In genomic region chr20:57647006-57647932, GRCh38 we compare ENCODE assay signal across 17 cellular contexts. TPM values are rescaled to one million over a fixed set of nuclear protein-coding genes. Genes with fewer than 3 reads are reported as not detected.
"Had no signal": no experiment of that assay in that cellular context is flagged by ENCODE, and none has a peak within 500 bp of the region (broad histone marks: within the 10 kb centered on the region; RNA-seq: fewer than 3 reads in every experiment).

No MANE protein-coding gene starts in this region.

- H3K9me3 Mint-ChIP-seq: activated T-helper 2 cell treated with anti-CD3 and anti-CD28 coated beads, Interferon-gamma antibody, Interleukin-2, Interleukin-4, amounts not matched to agents 10 μg/mL and 5 μg/mL and 100 μg/mL, durations not matched to agents 14 hours and 24 hours and 36 hours had no signal

- H2AFZ ChIP-seq: parathyroid adenoma had no signal

- H3K79me2 ChIP-seq: parathyroid adenoma had no signal

- H3K4me1 Mint-ChIP-seq: brain had no signal

- H3K27ac ChIP-seq: parathyroid adenoma, skin epidermis, tibial artery had no signal

- H3K4me3 ChIP-seq: skin epidermis, tibial artery had no signal

- H3K27me3 ChIP-seq: tibial artery had no signal

- H3K4me3 Mint-ChIP-seq: activated CD8-positive, alpha-beta T cell treated with anti-CD3 and anti-CD28 coated beads for 36 hours; activated naive CD8-positive, alpha-beta T cell; brain; endodermal cell; memory B cell had no signal

- H3K27ac Mint-ChIP-seq: activated CD8-positive, alpha-beta T cell treated with anti-CD3 and anti-CD28 coated beads for 36 hours; activated naive CD8-positive, alpha-beta T cell; activated T-helper 2 cell treated with anti-CD3 and anti-CD28 coated beads, Interferon-gamma antibody, Interleukin-2, Interleukin-4, amounts not matched to agents 10 μg/mL and 5 μg/mL and 100 μg/mL, durations not matched to agents 14 hours and 24 hours and 36 hours; endodermal cell; memory B cell had no signal

- H3K4me1 ChIP-seq: parathyroid adenoma, tibial artery had no signal

- DNase-seq: activated CD4-positive, alpha-beta T cell treated with anti-CD3 and anti-CD28 coated beads for 4 hours; activated CD8-positive, alpha-beta T cell treated with anti-CD3 and anti-CD28 coated beads for 36 hours; activated T-cell treated with anti-CD3 and anti-CD28 coated beads for 4 hours; amygdala; endodermal cell; erythroblast; left cardiac atrium; tibial artery had no signal

- H3K27me3 Mint-ChIP-seq: activated CD8-positive, alpha-beta T cell treated with anti-CD3 and anti-CD28 coated beads for 36 hours; activated naive CD8-positive, alpha-beta T cell; memory B cell had no signal

RNA-seq across cellular contexts. Expression of gene ZBP1, which starts 27.0 kb away (rescaled TPM):
- total RNA-seq: dermis microvascular lymphatic vessel endothelial cell, endodermal cell, glomerular endothelial cell, renal cortical epithelial cell had no signal
